ENCODE assay signal across 23 cellular contexts in the genomic region with DNA sequence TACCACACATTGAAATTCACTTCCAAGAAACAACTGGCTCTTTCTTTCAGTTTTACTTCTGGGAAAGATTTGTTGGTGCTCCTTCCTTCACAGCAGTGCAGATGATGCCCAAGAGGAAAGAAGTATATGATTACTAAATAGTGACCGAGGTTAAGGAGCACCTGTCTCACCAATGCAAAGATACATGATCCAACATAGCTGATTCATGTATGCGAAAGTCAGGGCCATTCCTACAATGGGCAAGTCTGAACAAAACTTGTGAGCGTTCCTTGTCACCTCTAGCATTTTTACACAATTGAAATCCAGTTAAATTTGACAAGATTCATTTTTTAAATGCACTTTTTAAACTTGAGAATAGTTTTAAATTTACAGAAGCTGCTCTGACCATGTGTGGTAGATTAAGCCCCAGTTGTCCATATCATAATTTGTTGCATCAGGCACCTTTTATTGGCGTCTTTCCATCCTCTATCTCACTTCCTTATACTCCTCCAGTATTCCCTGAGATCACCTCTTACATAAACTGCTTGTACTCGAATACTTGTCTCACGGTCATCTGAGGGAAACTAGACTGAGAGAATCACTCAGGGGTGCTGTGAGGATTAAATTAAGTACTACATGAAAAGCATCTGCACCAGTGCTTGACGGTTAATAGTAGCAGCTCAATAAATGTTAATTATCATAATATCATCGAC.
"Had no signal": no experiment of that assay in that cellular context is flagged by ENCODE, and none has a peak within 500 bp of the region (broad histone marks: within the 10 kb centered on the region; RNA-seq: fewer than 3 reads in every experiment).

No MANE protein-coding gene starts in this region.

- H3K36me3 Mint-ChIP-seq: activated naive CD8-positive, alpha-beta T cell treated with anti-CD3 and anti-CD28 coated beads, Interleukin-2, amount 10 ng/mL, durations not matched to agents 7 days and 5 days had no signal

- H3K27me3 Mint-ChIP-seq: activated CD4-positive, alpha-beta T cell treated with anti-CD3 and anti-CD28 coated beads for 36 hours; activated CD8-positive, alpha-beta T cell treated with anti-CD3 and anti-CD28 coated beads for 36 hours; activated naive CD8-positive, alpha-beta T cell treated with anti-CD3 and anti-CD28 coated beads, Interleukin-2, amount 10 ng/mL, durations not matched to agents 7 days and 5 days; stimulated activated naive CD8-positive, alpha-beta T cell treated with anti-CD3 and anti-CD28 coated beads, Interleukin-15, Interleukin-2, amounts not matched to agents 100 ng/mL and 50 ng/mL, for 24 hours had no signal

- H3K9me3 Mint-ChIP-seq: activated naive CD8-positive, alpha-beta T cell treated with anti-CD3 and anti-CD28 coated beads, Interleukin-2, amount 10 ng/mL, durations not matched to agents 7 days and 5 days; nephron progenitor cell had no signal

- H3K4me1 Mint-ChIP-seq: activated CD4-positive, alpha-beta T cell treated with anti-CD3 and anti-CD28 coated beads for 36 hours; activated naive CD8-positive, alpha-beta T cell treated with anti-CD3 and anti-CD28 coated beads, Interleukin-2, amount 10 ng/mL, durations not matched to agents 7 days and 5 days; nephron progenitor cell had no signal

- H3K27ac ChIP-seq: ascending aorta, esophagus muscularis mucosa, gastrocnemius medialis, left ventricle myocardium inferior, sigmoid colon, testis, WERI-Rb-1 had no signal

- ATAC-seq: activated CD4-positive, alpha-beta T cell treated with anti-CD3 and anti-CD28 coated beads for 36 hours; activated CD8-positive, alpha-beta T cell treated with anti-CD3 and anti-CD28 coated beads for 36 hours; activated T-cell treated with anti-CD3 and anti-CD28 coated beads, Interleukin-2, amount 50 U/mL, for 72 hours; gastrocnemius medialis had no signal

- H3K4me1 ChIP-seq: esophagus muscularis mucosa, gastrocnemius medialis, left ventricle myocardium inferior, sigmoid colon, testis had no signal

- H3K4me3 ChIP-seq: ascending aorta, esophagus muscularis mucosa, gastrocnemius medialis, heart right ventricle, left ventricle myocardium inferior, sigmoid colon, testis had no signal

- H3K27me3 ChIP-seq: ascending aorta, esophagus muscularis mucosa, gastrocnemius medialis, heart right ventricle, sigmoid colon, testis had no signal

- H3K27ac Mint-ChIP-seq: activated CD4-positive, alpha-beta T cell treated with anti-CD3 and anti-CD28 coated beads for 36 hours; activated CD8-positive, alpha-beta T cell treated with anti-CD3 and anti-CD28 coated beads for 36 hours; activated naive CD8-positive, alpha-beta T cell treated with anti-CD3 and anti-CD28 coated beads, Interleukin-2, amount 10 ng/mL, durations not matched to agents 7 days and 5 days; activated T-cell treated with anti-CD3 and anti-CD28 coated beads, Interleukin-2, amount 50 U/mL, for 72 hours; nephron progenitor cell; stimulated activated naive CD8-positive, alpha-beta T cell treated with anti-CD3 and anti-CD28 coated beads, Interleukin-15, Interleukin-2, amounts not matched to agents 100 ng/mL and 50 ng/mL, for 24 hours had no signal

- H3K4me3 Mint-ChIP-seq: activated CD4-positive, alpha-beta T cell treated with anti-CD3 and anti-CD28 coated beads for 36 hours; activated CD8-positive, alpha-beta T cell treated with anti-CD3 and anti-CD28 coated beads for 36 hours; activated naive CD8-positive, alpha-beta T cell treated with anti-CD3 and anti-CD28 coated beads, Interleukin-2, amount 10 ng/mL, durations not matched to agents 7 days and 5 days; activated T-cell treated with anti-CD3 and anti-CD28 coated beads, Interleukin-2, amount 50 U/mL, for 72 hours; nephron progenitor cell; stimulated activated naive CD8-positive, alpha-beta T cell treated with anti-CD3 and anti-CD28 coated beads, Interleukin-15, Interleukin-2, amounts not matched to agents 100 ng/mL and 50 ng/mL, for 24 hours had no signal

- H3K36me3 ChIP-seq: ascending aorta, esophagus muscularis mucosa, gastrocnemius medialis, heart right ventricle, left ventricle myocardium inferior, sigmoid colon, WERI-Rb-1 had no signal

- H3K9me3 ChIP-seq: ascending aorta, esophagus muscularis mucosa, gastrocnemius medialis, heart right ventricle, left ventricle myocardium inferior, sigmoid colon, testis had no signal

- DNase-seq: activated CD4-positive, alpha-beta T cell treated with anti-CD3 and anti-CD28 coated beads for 36 hours; activated CD8-positive, alpha-beta memory T cell treated with anti-CD3 and anti-CD28 coated beads, Interleukin-2, amount 50 U/mL, for 4 hours; activated CD8-positive, alpha-beta T cell treated with anti-CD3 and anti-CD28 coated beads for 36 hours; activated gamma-delta T cell treated with Interleukin-2 at 50 U/mL for 16 hours; activated naive CD8-positive, alpha-beta T cell treated with anti-CD3 and anti-CD28 coated beads, Interleukin-2, amount 10 ng/mL, durations not matched to agents 7 days and 5 days; activated T-cell treated with anti-CD3 and anti-CD28 coated beads, Interleukin-2, amount 50 U/mL, for 72 hours; cortex of kidney; effector CD8-positive, alpha-beta T cell; gastrocnemius medialis; heart right ventricle; islet precursor cell; left ventricle myocardium inferior; mesenchymal stem cell; nephron progenitor cell; sigmoid colon; stimulated activated CD4-positive, alpha-beta T cell treated with anti-CD3 and anti-CD28 coated beads, Interleukin-4, amount 100 ng/mL, for 1 hour; stimulated activated CD8-positive, alpha-beta memory T cell treated with anti-CD3 and anti-CD28 coated beads, Interleukin-4, amount 100 ng/mL, for 48 hours; T-helper 1 cell; testis; WERI-Rb-1 had no signal
